1 cellular context compared by ENCODE assay signal in genomic region chr12:14257734-14258467, GRCh38.
A peak's percentile ranks its signal among the peaks of the same experiment; 100 is the strongest.
TF ChIP-seq lines count a peak whose summit lies in the region.

No MANE protein-coding gene starts in this region.

TF ChIP-seq in HepG2, 621 proteins besides CTCF, POLR2A, EP300 and RAD21 (continued from another document and continues in another):
- TF ChIP-seq ZBTB40 (IDR thresholded peaks at IDR 0.05) (no peak), ZBTB40 (CRISPR knock-in tag; IDR thresholded peaks at IDR 0.05) (peak; percentile 66; the same call in 1 of the 2 replicates), TBX2 (CRISPR knock-in tag; IDR thresholded peaks at IDR 0.05; ENCODE audit: borderline replicate concordance) (peak; percentile 77; the same call in 1 of the 2 replicates), ZNF761 (CRISPR knock-in tag; conservative IDR thresholded peaks at IDR 0.05) (0 out of 2 replicates have a peak, but pooled peaks have one; percentile 58), ARID3A (IDR thresholded peaks at IDR 0.05; ENCODE audit: low read depth, low read length) (0 out of 2 replicates have a peak, but pooled peaks have one; percentile 25), ZNF138 (CRISPR knock-in tag; IDR thresholded peaks at IDR 0.05; ENCODE audit: low read depth) (no peak), ZNF510 (CRISPR knock-in tag; IDR thresholded peaks at IDR 0.05; ENCODE audit: low read depth) (no peak), FOXJ3 (CRISPR knock-in tag; IDR thresholded peaks at IDR 0.05; ENCODE audit: borderline replicate concordance) (peak; percentile 63; the same call in 1 of the 2 replicates), ZNF7 (CRISPR knock-in tag; IDR thresholded peaks at IDR 0.05) (no peak), PRMT3 (CRISPR knock-in tag; IDR thresholded peaks at IDR 0.05; ENCODE audit: borderline replicate concordance, low read depth) (no peak; the same call in 1 of the 2 replicates), SMYD3 (CRISPR knock-in tag; IDR thresholded peaks at IDR 0.05) (no peak), EZH2 (conservative IDR thresholded peaks at IDR 0.05; ENCODE audit: low read depth, low read length) (no peak), ZNF512B (CRISPR knock-in tag; IDR thresholded peaks at IDR 0.05; ENCODE audit: borderline replicate concordance) (peak; percentile 53; the same call in 1 of the 2 replicates), ZBTB21 (CRISPR knock-in tag; IDR thresholded peaks at IDR 0.05) (no peak), MYPOP (CRISPR knock-in tag; IDR thresholded peaks at IDR 0.05) (peak; percentile 42; the same call in 1 of the 2 replicates), ZNF766 (CRISPR knock-in tag; IDR thresholded peaks at IDR 0.05; ENCODE audit: borderline replicate concordance) (peak; percentile 59; the same call in 1 of the 2 replicates), IRF1 (CRISPR knock-in tag; IDR thresholded peaks at IDR 0.05; ENCODE audit: low read depth) (no peak), SP140L (CRISPR knock-in tag; IDR thresholded peaks at IDR 0.05; ENCODE audit: borderline replicate concordance) (no peak), RFX5 (IDR thresholded peaks at IDR 0.05; ENCODE audit: low read depth, low read length) (no peak), CENPX (CRISPR knock-in tag; IDR thresholded peaks at IDR 0.05) (no peak), POGZ (CRISPR knock-in tag; IDR thresholded peaks at IDR 0.05) (peak; percentile 94), ZFP91 (CRISPR knock-in tag; IDR thresholded peaks at IDR 0.05; ENCODE audit: borderline replicate concordance) (peak; percentile 80), ZNF556 (CRISPR knock-in tag; IDR thresholded peaks at IDR 0.05; ENCODE audit: borderline replicate concordance) (peak; percentile 89; the same call in 1 of the 2 replicates), GMEB2 (CRISPR knock-in tag; IDR thresholded peaks at IDR 0.05; ENCODE audit: low read depth) (no peak), TRIM22 (IDR thresholded peaks at IDR 0.05) (no peak), ONECUT2 (CRISPR knock-in tag; IDR thresholded peaks at IDR 0.05) (no peak), ZNF350 (CRISPR knock-in tag; IDR thresholded peaks at IDR 0.05; ENCODE audit: borderline replicate concordance, low read depth) (peak; percentile 50; the same call in 1 of the 2 replicates), SNAI1 (CRISPR knock-in tag; IDR thresholded peaks at IDR 0.05; ENCODE audit: borderline replicate concordance) (no peak), HNF4A (CRISPR knock-in tag; IDR thresholded peaks at IDR 0.05) (peak; percentile 51)
